Comparison of ENCODE assay signal across 8 cellular contexts in genomic region chr21:35991131-35991530, GRCh38.
"Had no signal": no experiment of that assay in that cellular context is flagged by ENCODE, and none has a peak within 500 bp of the region (broad histone marks: within the 10 kb centered on the region; RNA-seq: fewer than 3 reads in every experiment).

No MANE protein-coding gene starts in this region.

- H3K36me3 Mint-ChIP-seq: IgD-negative memory B cell had no signal

- H3K9me3 ChIP-seq: HAP-1 had no signal

- H3K36me3 ChIP-seq: HAP-1 had no signal

- H3K4me1 Mint-ChIP-seq: IgD-negative memory B cell had no signal

- H3K4me3 ChIP-seq: HAP-1 had no signal

- H3K4me1 ChIP-seq: HAP-1 had no signal

- H3K9me3 Mint-ChIP-seq: HFFc6, IgD-negative memory B cell had no signal

- H3K4me3 Mint-ChIP-seq: HFFc6, IgD-negative memory B cell had no signal

- FAIRE-seq: HTR-8/SVneo had no signal

- DNase-seq: GOT3, H7, HFFc6, KG1 had no signal

- H3K27ac Mint-ChIP-seq: HFFc6, IgD-negative memory B cell had no signal

- ATAC-seq: HCT116 had no signal
